ENCODE assay signal across 8 cellular contexts in genomic region chr3:184582583-184582982, GRCh38. TPM values are rescaled to one million over a fixed set of nuclear protein-coding genes. Genes with fewer than 3 reads are reported as not detected.
A peak's percentile ranks its signal among the peaks of the same experiment; 100 is the strongest.
DNase-seq lines count a peak whose midpoint lies in the region; ATAC-seq and TF ChIP-seq lines count a peak whose summit lies in the region.

No MANE protein-coding gene starts in this region.

- ATAC-seq in activated CD8-positive, alpha-beta T cell treated with anti-CD3 and anti-CD28 coated beads for 36 hours = no peak
- no peak for ATAC-seq in activated CD8-positive, alpha-beta T cell treated with anti-CD3 and anti-CD28 coated beads, Interleukin-2, amount 10 ng/mL, durations not matched to agents 7 days and 5 days

- POLR2A ChIA-PET in activated CD8-positive, alpha-beta T cell treated with anti-CD3 and anti-CD28 coated beads for 36 hours (lab: Charles Lee) = interaction anchor here (0.6 kb wide), 2 partner anchors 75 to 539 kb away, joined by 3 to 4 read pairs; no protein-coding TSS in a partner anchor
- POLR2A ChIA-PET in activated CD8-positive, alpha-beta T cell treated with anti-CD3 and anti-CD28 coated beads, Interleukin-2, amount 10 ng/mL, durations not matched to agents 7 days and 5 days (lab: Charles Lee) = no interaction called here

- no peak for TF ChIP-seq POLR2A in transverse colon (IDR thresholded peaks at IDR 0.05)
- TF ChIP-seq POLR2A in erythroblast (IDR thresholded peaks at IDR 0.05; ENCODE audit: low read length) = no peak

- DNase-seq in activated CD8-positive, alpha-beta T cell treated with anti-CD3 and anti-CD28 coated beads for 36 hours = no peak
- no peak for DNase-seq in activated CD8-positive, alpha-beta T cell treated with anti-CD3 and anti-CD28 coated beads, Interleukin-2, amount 10 ng/mL, durations not matched to agents 7 days and 5 days
- DNase-seq in endodermal cell = peak; percentile 80
- DNase-seq in transverse colon = no peak
- DNase-seq in NCI-H128 (lab: John Stamatoyannopoulos, UW; ENCODE audit: unreplicated experiment) = no peak
- DNase-seq in erythroblast (lab: John Stamatoyannopoulos, UW) = no peak
- DNase-seq in activated CD4-positive, alpha-beta T cell treated with anti-CD3 and anti-CD28 coated beads, Interleukin-2, amount 50 U/mL, for 4 hours = no peak

- no peak for TF ChIP-seq EP300 in transverse colon (IDR thresholded peaks at IDR 0.05; ENCODE audit: low read depth)

- H3K4me3 Mint-ChIP-seq in activated CD8-positive, alpha-beta T cell treated with anti-CD3 and anti-CD28 coated beads for 36 hours = peak overlapping the region; percentile 26
- no peak overlapping the region for H3K4me3 Mint-ChIP-seq in activated CD8-positive, alpha-beta T cell treated with anti-CD3 and anti-CD28 coated beads, Interleukin-2, amount 10 ng/mL, durations not matched to agents 7 days and 5 days
- H3K4me3 Mint-ChIP-seq in endodermal cell = peak overlapping the region; percentile 53

- peaks cover 29% of the 10 kb centered on the region for H3K4me1 ChIP-seq in endodermal cell (ENCODE audit: control insufficient read depth, insufficient read depth, low read length)
- H3K4me1 ChIP-seq in mesodermal cell (ENCODE audit: control insufficient read depth, insufficient read depth, low read length, poor library complexity, severe bottlenecking) = peaks cover 44% of the 10 kb centered on the region
- H3K4me1 ChIP-seq in transverse colon = peaks cover 8 to 44% (median 29%) of the 10 kb centered on the region in 4 donors

- H3K36me3 ChIP-seq in endodermal cell (ENCODE audit: control insufficient read depth, insufficient read depth, low read length) = peaks cover 37% of the 10 kb centered on the region
- H3K36me3 ChIP-seq in mesodermal cell (ENCODE audit: control insufficient read depth, insufficient read depth, low read length) = peaks cover 30% of the 10 kb centered on the region
- no peaks in the 10 kb centered on the region for H3K36me3 ChIP-seq in transverse colon

- no peaks in the 10 kb centered on the region for H3K36me3 Mint-ChIP-seq in activated CD8-positive, alpha-beta T cell treated with anti-CD3 and anti-CD28 coated beads for 36 hours (ENCODE audit: low read depth)
- H3K36me3 Mint-ChIP-seq in activated CD8-positive, alpha-beta T cell treated with anti-CD3 and anti-CD28 coated beads, Interleukin-2, amount 10 ng/mL, durations not matched to agents 7 days and 5 days (ENCODE audit: low read depth) = no peaks in the 10 kb centered on the region
- peaks cover 38% of the 10 kb centered on the region for H3K36me3 Mint-ChIP-seq in endodermal cell (ENCODE audit: low read depth)

- TF ChIP-seq CTCF in activated CD8-positive, alpha-beta T cell treated with anti-CD3 and anti-CD28 coated beads for 36 hours (IDR thresholded peaks at IDR 0.05) = no peak
- no peak for TF ChIP-seq CTCF in endodermal cell (conservative IDR thresholded peaks at IDR 0.05)
- TF ChIP-seq CTCF in transverse colon (IDR thresholded peaks at IDR 0.05) = no peak

- intact Hi-C loops in activated CD8-positive, alpha-beta T cell treated with anti-CD3 and anti-CD28 coated beads for 36 hours (cut with micrococcal nuclease) = no loop called here
- intact Hi-C loops in transverse colon (cut with DNase I; ENCODE audit: low total_unique reads) = no loop called here

- peaks cover 27% of the 10 kb centered on the region for H3K27me3 Mint-ChIP-seq in activated CD8-positive, alpha-beta T cell treated with anti-CD3 and anti-CD28 coated beads for 36 hours
- peaks cover 30% of the 10 kb centered on the region for H3K27me3 Mint-ChIP-seq in activated CD8-positive, alpha-beta T cell treated with anti-CD3 and anti-CD28 coated beads, Interleukin-2, amount 10 ng/mL, durations not matched to agents 7 days and 5 days (ENCODE audit: low read depth)
- peaks cover 8% of the 10 kb centered on the region for H3K27me3 Mint-ChIP-seq in endodermal cell (ENCODE audit: insufficient read depth)

- H3K27me3 ChIP-seq in endodermal cell (ENCODE audit: control insufficient read depth, insufficient read depth, low read length, poor library complexity, severe bottlenecking) (no peaks in the 10 kb centered on the region), transverse colon (no peaks in the 10 kb centered on the region)

- no peak overlapping the region for H3K27ac Mint-ChIP-seq in activated CD8-positive, alpha-beta T cell treated with anti-CD3 and anti-CD28 coated beads for 36 hours
- no peak overlapping the region for H3K27ac Mint-ChIP-seq in activated CD8-positive, alpha-beta T cell treated with anti-CD3 and anti-CD28 coated beads, Interleukin-2, amount 10 ng/mL, durations not matched to agents 7 days and 5 days
- peak overlapping the region; percentile 91 for H3K27ac Mint-ChIP-seq in endodermal cell

- H3K27ac ChIP-seq in endodermal cell (ENCODE audit: low read depth, low read length) (peak overlapping the region; percentile 97), mesodermal cell (ENCODE audit: low read depth, low read length, severe bottlenecking) (peak overlapping the region; percentile 91), transverse colon (peak overlapping the region; percentile 65 to 76 (median 72))

- peaks cover 4% of the 10 kb centered on the region for H3K4me1 Mint-ChIP-seq in activated CD8-positive, alpha-beta T cell treated with anti-CD3 and anti-CD28 coated beads for 36 hours (ENCODE audit: low read depth)
- H3K4me1 Mint-ChIP-seq in activated CD8-positive, alpha-beta T cell treated with anti-CD3 and anti-CD28 coated beads, Interleukin-2, amount 10 ng/mL, durations not matched to agents 7 days and 5 days (ENCODE audit: low read depth) = peaks cover 3% of the 10 kb centered on the region
- peaks cover 42% of the 10 kb centered on the region for H3K4me1 Mint-ChIP-seq in endodermal cell

- H3K4me3 ChIP-seq in endodermal cell (ENCODE audit: low read length) (peak overlapping the region; percentile 72), mesodermal cell (ENCODE audit: extremely low read depth, insufficient read depth, low read length, poor library complexity, severe bottlenecking) (peak overlapping the region; percentile 31), transverse colon (peak overlapping the region in 3 of 4 donors; percentile 41 to 58 (median 49))

- in situ Hi-C loops in transverse colon (cut with MboI; ENCODE audit: low pct_ligation_motif_present in 1 of 4, low pct_unique_long_range_greater_than_20kb in 1 of 4, low sequenced_read_pairs in 3 of 4) = no loop called here

- no peaks in the 10 kb centered on the region for H3K9me3 ChIP-seq in endodermal cell (ENCODE audit: control insufficient read depth, low read length)
- H3K9me3 ChIP-seq in mesodermal cell (ENCODE audit: control insufficient read depth, low read length) = no peaks in the 10 kb centered on the region
- no peaks in the 10 kb centered on the region for H3K9me3 ChIP-seq in transverse colon

- H3K9me3 Mint-ChIP-seq in activated CD8-positive, alpha-beta T cell treated with anti-CD3 and anti-CD28 coated beads for 36 hours = no peaks in the 10 kb centered on the region
- H3K9me3 Mint-ChIP-seq in activated CD8-positive, alpha-beta T cell treated with anti-CD3 and anti-CD28 coated beads, Interleukin-2, amount 10 ng/mL, durations not matched to agents 7 days and 5 days (ENCODE audit: insufficient read depth) = no peaks in the 10 kb centered on the region
- H3K9me3 Mint-ChIP-seq in endodermal cell = no peaks in the 10 kb centered on the region

- H3K9ac ChIP-seq in endodermal cell (ENCODE audit: extremely low read depth, low read length, poor library complexity, severe bottlenecking) = peak overlapping the region; percentile 32

- CTCF ChIA-PET in activated CD8-positive, alpha-beta T cell treated with anti-CD3 and anti-CD28 coated beads for 36 hours (lab: Charles Lee) = interaction anchor here (1.8 kb wide), 1 partner anchor 21 kb away, joined by 8 read pairs; the partner anchor contains the start of gene EPHB3
- CTCF ChIA-PET in activated CD8-positive, alpha-beta T cell treated with anti-CD3 and anti-CD28 coated beads, Interleukin-2, amount 10 ng/mL, durations not matched to agents 7 days and 5 days (lab: Charles Lee) = interaction anchor here (2.0 kb wide), 1 partner anchor 21 kb away, joined by 8 read pairs; the partner anchor contains the start of gene EPHB3

- WGBS in endodermal cell (ENCODE audit: insufficient coverage in 1 of 2, insufficient read length in 1 of 2), 2 experiments = 0 to 34% methylated on average over 1 to 6 of the region's 6 CpGs
- WGBS in mesodermal cell (ENCODE audit: insufficient coverage in 2 of 2), 2 experiments = 20 to 37% methylated on average over 1 to 2 of the region's 6 CpGs
- 0 to 38% methylated on average over 1 to 6 of the region's 6 CpGs for WGBS in transverse colon (ENCODE audit: low coverage in 1 of 2), 2 donors

RNA-seq across cellular contexts. Expression of gene EPHB3, which starts 21.0 kb away (rescaled TPM):
- under 1 TPM in 1 of 2 experiments, not detected in 1; 0.07 TPM for total RNA-seq in activated CD8-positive, alpha-beta T cell treated with anti-CD3 and anti-CD28 coated beads for 36 hours
- under 1 TPM; 0.11 to 0.13 TPM for total RNA-seq in activated CD8-positive, alpha-beta T cell treated with anti-CD3 and anti-CD28 coated beads, Interleukin-2, amount 10 ng/mL, durations not matched to agents 7 days and 5 days
- 10 to 100 TPM; 32.7 to 36.9 TPM for total RNA-seq in endodermal cell
- polyA plus RNA-seq in endodermal cell (2013, experiment 1 of 2) = 22.3 TPM
- polyA plus RNA-seq in endodermal cell (2013, experiment 2 of 2) = 23.5 TPM
- 21.1 TPM for polyA plus RNA-seq in mesodermal cell (2013, experiment 1 of 2)
- 18.1 TPM for polyA plus RNA-seq in mesodermal cell (2013, experiment 2 of 2)
- total RNA-seq in transverse colon = 10 to 100 TPM in 1 of 4 donors, 1 to 10 TPM in 3; 4.1 to 17.7 (median 6.7) TPM

Comparison
In these comparisons a context has a peak if more than half of its experiments do, and no peak if none do; other contexts are left out.
1. RNA of gene EPHB3, which starts 21.0 kb away (total RNA-seq): 32.7 to 36.9 TPM in endodermal cell and 4.1 to 17.7 TPM in transverse colon; 0.11 to 0.13 TPM in activated CD8-positive, alpha-beta T cell treated with anti-CD3 and anti-CD28 coated beads, Interleukin-2, amount 10 ng/mL, durations not matched to agents 7 days and 5 days and 0.07 TPM in activated CD8-positive, alpha-beta T cell treated with anti-CD3 and anti-CD28 coated beads for 36 hours; every median in the first group is over 4 times any median in the second.
2. Peak in every context shown above with its lines, with median percentiles within 50 percentile points of each other: H3K27ac ChIP-seq and H3K4me3 ChIP-seq.